Comparison of ENCODE assay signal across 9 cellular contexts in genomic region chr11:46535688-46536087, GRCh38.
"Had no signal": no experiment of that assay in that cellular context is flagged by ENCODE, and none has a peak within 500 bp of the region (broad histone marks: within the 10 kb centered on the region; RNA-seq: fewer than 3 reads in every experiment).

No MANE protein-coding gene starts in this region.

- H3K9me3 Mint-ChIP-seq: HFFc6 had no signal

- H3K4me1 ChIP-seq: HAP-1 had no signal

- H3K4me3 ChIP-seq: HAP-1, K562 had no signal

- H3K27ac Mint-ChIP-seq: HFFc6 had no signal

- H3K27ac ChIP-seq: HL-60 had no signal

- H3K4me3 Mint-ChIP-seq: HFFc6 had no signal

- DNase-seq: GOT3, H7, HFFc6, IMR-90, KG1 had no signal

- H3K9me3 ChIP-seq: HAP-1 had no signal

- H3K36me3 ChIP-seq: HAP-1 had no signal

- ATAC-seq: HCT116, K562 had no signal
